In the genomic region with DNA sequence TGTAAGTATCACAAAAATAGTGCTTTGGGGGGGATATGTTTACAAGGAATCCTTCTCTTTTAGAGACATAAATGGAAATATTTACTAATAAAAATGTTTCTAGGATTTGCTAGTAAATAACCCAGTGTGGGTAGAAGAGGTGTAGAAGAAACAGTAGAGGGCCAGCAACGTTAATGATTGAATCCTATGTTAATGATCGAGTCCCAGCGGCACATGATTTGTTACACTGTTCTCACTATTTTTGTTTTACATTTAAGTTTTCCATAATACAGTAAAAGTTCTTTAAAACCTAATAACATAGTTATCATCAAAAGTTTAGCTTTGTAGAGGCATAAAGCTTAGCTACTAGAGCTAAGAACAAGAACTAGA, we compare ENCODE assay signal across 23 cellular contexts.
"Had no signal": no experiment of that assay in that cellular context is flagged by ENCODE, and none has a peak within 500 bp of the region (broad histone marks: within the 10 kb centered on the region; RNA-seq: fewer than 3 reads in every experiment).

No MANE protein-coding gene starts in this region.

- FAIRE-seq: small intestine had no signal

- H3K4me3 Mint-ChIP-seq: activated naive CD8-positive, alpha-beta T cell; activated T-cell treated with anti-CD3 and anti-CD28 coated beads, Interleukin-2, amount 50 U/mL, for 4 hours; central memory CD8-positive, alpha-beta T cell; natural killer cell had no signal

- DNase-seq: activated CD4-positive, alpha-beta T cell treated with anti-CD3 and anti-CD28 coated beads for 1 hour; activated CD4-positive, alpha-beta T cell treated with anti-CD3 and anti-CD28 coated beads, Interleukin-2, amount 50 U/mL, for 4 hours; activated CD8-positive, alpha-beta memory T cell treated with anti-CD3 and anti-CD28 coated beads for 24 hours; activated CD8-positive, alpha-beta memory T cell treated with anti-CD3 and anti-CD28 coated beads, Interleukin-2, amount 50 U/mL, for 4 hours; activated naive CD4-positive, alpha-beta T cell; activated T-cell treated with anti-CD3 and anti-CD28 coated beads, Interleukin-2, amount 50 U/mL, for 4 hours; adrenal gland; colonic mucosa; dorsolateral prefrontal cortex; midbrain; natural killer cell; small intestine; stimulated activated CD4-positive, alpha-beta T cell treated with anti-CD3 and anti-CD28 coated beads, Interleukin-15, amount 100 ng/mL, for 24 hours; stimulated activated CD8-positive, alpha-beta memory T cell treated with anti-CD3 and anti-CD28 coated beads, Interleukin-4, amount 100 ng/mL, for 48 hours; stimulated activated naive CD4-positive, alpha-beta T cell; T-helper 1 cell; T-helper 9 cell; upper lobe of left lung had no signal

- H3K9me3 Mint-ChIP-seq: activated T-cell treated with anti-CD3 and anti-CD28 coated beads, Interleukin-2, amount 50 U/mL, for 4 hours; activated T-helper 2 cell treated with anti-CD3 and anti-CD28 coated beads, Interferon-gamma antibody, Interleukin-2, Interleukin-4, amounts not matched to agents 10 μg/mL and 5 μg/mL and 100 μg/mL, durations not matched to agents 14 hours and 24 hours and 36 hours; central memory CD8-positive, alpha-beta T cell; natural killer cell had no signal

- H3K27me3 ChIP-seq: adrenal gland, ascending aorta, colonic mucosa, dorsolateral prefrontal cortex, upper lobe of left lung had no signal

- ATAC-seq: activated T-cell treated with anti-CD3 and anti-CD28 coated beads, Interleukin-2, amount 50 U/mL, for 4 hours; natural killer cell; sciatic nerve had no signal

- H3K4me1 ChIP-seq: colonic mucosa had no signal

- H3K9me3 ChIP-seq: adrenal gland, ascending aorta, colonic mucosa, upper lobe of left lung had no signal

- H3K36me3 ChIP-seq: ascending aorta, colonic mucosa had no signal

- H3K36me3 Mint-ChIP-seq: natural killer cell had no signal

- H3K27ac Mint-ChIP-seq: activated naive CD8-positive, alpha-beta T cell; activated T-helper 2 cell treated with anti-CD3 and anti-CD28 coated beads, Interferon-gamma antibody, Interleukin-2, Interleukin-4, amounts not matched to agents 10 μg/mL and 5 μg/mL and 100 μg/mL, durations not matched to agents 14 hours and 24 hours and 36 hours had no signal

- H3K4me3 ChIP-seq: adrenal gland, ascending aorta, colonic mucosa, dorsolateral prefrontal cortex, upper lobe of left lung had no signal

- H3K27ac ChIP-seq: colonic mucosa, dorsolateral prefrontal cortex, upper lobe of left lung had no signal
